In genomic region chr7:21828846-21829245, GRCh38 we compare ENCODE assay signal across 1 cellular context.
TF ChIP-seq lines count a peak whose summit lies in the region.

No MANE protein-coding gene starts in this region.

TF ChIP-seq in HEK293, 187 proteins besides CTCF, POLR2A, EP300 and RAD21:
- TF ChIP-seq, protein P1, sequence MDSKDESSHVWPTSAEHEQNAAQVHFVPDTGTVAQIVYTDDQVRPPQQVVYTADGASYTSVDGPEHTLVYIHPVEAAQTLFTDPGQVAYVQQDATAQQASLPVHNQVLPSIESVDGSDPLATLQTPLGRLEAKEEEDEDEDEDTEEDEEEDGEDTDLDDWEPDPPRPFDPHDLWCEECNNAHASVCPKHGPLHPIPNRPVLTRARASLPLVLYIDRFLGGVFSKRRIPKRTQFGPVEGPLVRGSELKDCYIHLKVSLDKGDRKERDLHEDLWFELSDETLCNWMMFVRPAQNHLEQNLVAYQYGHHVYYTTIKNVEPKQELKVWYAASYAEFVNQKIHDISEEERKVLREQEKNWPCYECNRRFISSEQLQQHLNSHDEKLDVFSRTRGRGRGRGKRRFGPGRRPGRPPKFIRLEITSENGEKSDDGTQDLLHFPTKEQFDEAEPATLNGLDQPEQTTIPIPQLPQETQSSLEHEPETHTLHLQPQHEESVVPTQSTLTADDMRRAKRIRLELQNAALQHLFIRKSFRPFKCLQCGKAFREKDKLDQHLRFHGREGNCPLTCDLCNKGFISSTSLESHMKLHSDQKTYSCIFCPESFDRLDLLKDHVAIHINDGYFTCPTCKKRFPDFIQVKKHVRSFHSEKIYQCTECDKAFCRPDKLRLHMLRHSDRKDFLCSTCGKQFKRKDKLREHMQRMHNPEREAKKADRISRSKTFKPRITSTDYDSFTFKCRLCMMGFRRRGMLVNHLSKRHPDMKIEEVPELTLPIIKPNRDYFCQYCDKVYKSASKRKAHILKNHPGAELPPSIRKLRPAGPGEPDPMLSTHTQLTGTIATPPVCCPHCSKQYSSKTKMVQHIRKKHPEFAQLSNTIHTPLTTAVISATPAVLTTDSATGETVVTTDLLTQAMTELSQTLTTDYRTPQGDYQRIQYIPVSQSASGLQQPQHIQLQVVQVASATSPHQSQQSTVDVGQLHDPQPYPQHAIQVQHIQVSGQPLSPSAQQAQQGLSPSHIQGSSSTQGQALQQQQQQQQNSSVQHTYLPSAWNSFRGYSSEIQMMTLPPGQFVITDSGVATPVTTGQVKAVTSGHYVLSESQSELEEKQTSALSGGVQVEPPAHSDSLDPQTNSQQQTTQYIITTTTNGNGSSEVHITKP (tag by site-specific recombination; IDR thresholded peaks at IDR 0.05) = peak; percentile 44; the same call in 1 of the 2 replicates
- TF ChIP-seq TCF7L2 (IDR thresholded peaks at IDR 0.05; ENCODE audit: borderline replicate concordance, low read depth, low read length) = no peak
